12 cellular contexts compared by ENCODE assay signal in the genomic region with DNA sequence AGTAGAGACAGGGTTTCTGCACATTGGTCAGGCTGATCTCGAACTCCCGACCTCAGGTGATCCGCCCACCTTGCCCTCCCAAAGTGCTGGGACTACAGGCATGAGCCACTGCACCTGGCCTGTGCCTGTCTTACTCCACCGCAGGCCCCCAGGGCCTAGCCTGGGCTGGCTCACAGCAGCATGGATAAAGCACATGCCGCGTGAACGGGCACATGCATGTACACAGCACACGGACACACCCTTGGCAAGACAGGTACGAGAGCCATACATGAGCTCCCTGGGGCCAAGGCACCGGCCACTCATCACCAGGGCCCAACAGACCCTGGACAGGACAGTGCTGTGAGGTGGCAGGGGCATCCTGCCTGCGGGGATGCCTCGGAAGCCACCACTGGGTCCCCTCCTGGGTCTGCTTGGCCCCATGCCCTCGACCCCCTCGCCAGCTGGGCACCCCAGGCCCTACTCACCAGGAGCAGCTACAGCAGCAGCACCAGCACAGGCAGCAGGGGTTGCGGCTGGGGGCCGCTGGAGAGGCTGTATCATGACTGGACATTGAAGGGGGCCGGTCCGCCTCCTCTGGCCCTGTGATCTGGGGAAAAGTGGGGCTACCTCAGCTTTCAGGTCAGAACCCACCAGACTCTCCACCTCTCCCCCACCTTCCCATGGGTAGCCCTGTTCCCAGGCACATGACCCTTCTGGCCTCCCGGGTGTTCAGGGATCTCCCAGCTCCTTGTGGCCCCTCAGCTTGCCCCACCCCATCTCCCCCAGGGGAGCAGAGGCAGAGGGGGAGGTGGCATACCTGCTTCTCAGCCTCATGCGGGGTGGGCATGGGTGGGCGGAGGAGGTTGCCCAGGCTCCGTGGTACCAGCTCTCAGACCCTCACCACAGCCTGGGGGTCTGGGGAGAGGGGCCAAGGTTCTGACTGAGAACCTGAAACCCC. TPM values are rescaled to one million over a fixed set of nuclear protein-coding genes. Genes with fewer than 3 reads are reported as not detected.
DNase-seq lines count a peak whose midpoint lies in the region; ATAC-seq and TF ChIP-seq lines count a peak whose summit lies in the region.
"Had no signal": no experiment of that assay in that cellular context is flagged by ENCODE, and none has a peak within 500 bp of the region (broad histone marks: within the 10 kb centered on the region; RNA-seq: fewer than 3 reads in every experiment).

No MANE protein-coding gene starts in this region.

- no peaks in the 10 kb centered on the region for H3K9me2 ChIP-seq in MM.1S (replicated peaks; ENCODE audit: insufficient read depth, low read length)

- no peak overlapping the region for H3K9ac ChIP-seq in MM.1S (ENCODE audit: low read length)

- H3K4me1 Mint-ChIP-seq in activated CD4-positive, alpha-beta memory T cell treated with anti-CD3 and anti-CD28 coated beads, Interleukin-2, amount 10 ng/mL, durations not matched to agents 7 days and 5 days = peaks cover 49% of the 10 kb centered on the region
- peaks cover 31% of the 10 kb centered on the region for H3K4me1 Mint-ChIP-seq in memory B cell

- no peak overlapping the region for H3K4me2 ChIP-seq in MM.1S (ENCODE audit: low read depth, low read length)
- H3K4me2 ChIP-seq: PC-9 had no signal

- no peaks in the 10 kb centered on the region for H3K9me3 Mint-ChIP-seq in activated CD4-positive, alpha-beta memory T cell treated with anti-CD3 and anti-CD28 coated beads, Interleukin-2, amount 10 ng/mL, durations not matched to agents 7 days and 5 days
- no peaks in the 10 kb centered on the region for H3K9me3 Mint-ChIP-seq in memory B cell
- H3K9me3 Mint-ChIP-seq: endodermal cell had no signal

- TF ChIP-seq CTCF in upper lobe of right lung (IDR thresholded peaks at IDR 0.05) (no peak), MM.1S (IDR thresholded peaks at IDR 0.05; ENCODE audit: low read length) (no peak)

- H3K4me1 ChIP-seq in right cardiac atrium (ENCODE audit: control insufficient read depth, insufficient read depth, low read length) (no peaks in the 10 kb centered on the region), upper lobe of right lung (peaks cover 17% of the 10 kb centered on the region), MM.1S (ENCODE audit: low read length) (peaks cover 13% of the 10 kb centered on the region)

- H3F3A ChIP-seq in MM.1S (ENCODE audit: insufficient read depth, low read length) = peaks cover 26% of the 10 kb centered on the region

- H3K27ac ChIP-seq in right cardiac atrium (ENCODE audit: low read length) (no peak overlapping the region), upper lobe of right lung (peak overlapping the region; percentile 83), MM.1S (ENCODE audit: low read length) (no peak overlapping the region)
- H3K27ac ChIP-seq: PC-9 had no signal

- no peaks in the 10 kb centered on the region for H4K20me1 ChIP-seq in MM.1S (ENCODE audit: insufficient read depth, low read length)

- DNase-seq in right cardiac atrium (peak; percentile 14 to 57 (median 44)), Right ventricle myocardium superior (no peak), memory B cell (ENCODE audit: low spot score in 2 of 2) (no peak), upper lobe of right lung (no peak), MM.1S (no peak), NCI-H2081 (lab: John Stamatoyannopoulos, UW) (no peak)
- DNase-seq in activated CD4-positive, alpha-beta memory T cell treated with anti-CD3 and anti-CD28 coated beads, Interleukin-2, amount 10 ng/mL, durations not matched to agents 7 days and 5 days = no peak
- DNase-seq: endodermal cell, NCI-H2227 treated with DMSO at 0.1 percent for 48 hours, PC-9, T1000 had no signal

- POLR2A ChIA-PET in activated CD4-positive, alpha-beta memory T cell treated with anti-CD3 and anti-CD28 coated beads, Interleukin-2, amount 10 ng/mL, durations not matched to agents 7 days and 5 days (lab: Charles Lee) = interaction anchor here (1.0 to 5.9 kb wide), 3 partner anchors 11 to 503 kb away, joined by 3 to 74 read pairs (median 5); partner anchors contain the start of gene LIME1

- no peaks in the 10 kb centered on the region for H3K27me3 ChIP-seq in right cardiac atrium (ENCODE audit: control insufficient read depth, insufficient read depth)
- H3K27me3 ChIP-seq in upper lobe of right lung = no peaks in the 10 kb centered on the region
- H3K27me3 ChIP-seq in MM.1S (replicated peaks; ENCODE audit: insufficient read depth, low read length) = peaks cover 10% of the 10 kb centered on the region; the same call in 1 of the 2 replicates

- no peaks in the 10 kb centered on the region for H3K79me2 ChIP-seq in MM.1S (ENCODE audit: low read length)

- H3K36me3 ChIP-seq in upper lobe of right lung (peaks cover 15% of the 10 kb centered on the region), MM.1S (replicated peaks; ENCODE audit: insufficient read depth, low read length) (no peaks in the 10 kb centered on the region)

- H3K36me3 Mint-ChIP-seq in activated CD4-positive, alpha-beta memory T cell treated with anti-CD3 and anti-CD28 coated beads, Interleukin-2, amount 10 ng/mL, durations not matched to agents 7 days and 5 days (ENCODE audit: low read depth) = peaks cover 63% of the 10 kb centered on the region
- H3K36me3 Mint-ChIP-seq in memory B cell = peaks cover 11% of the 10 kb centered on the region

- WGBS in right cardiac atrium = 95% methylated on average over 20 of the region's 22 CpGs

- CTCF ChIA-PET in activated CD4-positive, alpha-beta memory T cell treated with anti-CD3 and anti-CD28 coated beads, Interleukin-2, amount 10 ng/mL, durations not matched to agents 7 days and 5 days (lab: Charles Lee) = interaction anchor here (1.0 to 1.1 kb wide), 2 partner anchors 7 to 44 kb away, joined by 3 read pairs; no protein-coding TSS in a partner anchor

- no peak for ATAC-seq in right cardiac atrium
- no peak for ATAC-seq in Right ventricle myocardium superior (ENCODE audit: poor library complexity)
- ATAC-seq in memory B cell (ENCODE audit: low read depth) = no peak
- ATAC-seq in upper lobe of right lung = no peak
- ATAC-seq in GM21515 (IDR thresholded peaks at IDR 0.05; ENCODE audit: unreplicated experiment) = no peak

- H3K4me3 Mint-ChIP-seq in activated CD4-positive, alpha-beta memory T cell treated with anti-CD3 and anti-CD28 coated beads, Interleukin-2, amount 10 ng/mL, durations not matched to agents 7 days and 5 days = peak overlapping the region; percentile 93
- peak overlapping the region; percentile 96 for H3K4me3 Mint-ChIP-seq in memory B cell
- H3K4me3 Mint-ChIP-seq: endodermal cell had no signal

- intact Hi-C loops in right cardiac atrium (cut with DNase I) (no loop called here), Right ventricle myocardium superior (cut with DNase I) (no loop called here), upper lobe of right lung (cut with DNase I) (no loop called here)

- no peak overlapping the region for H2AFZ ChIP-seq in MM.1S (ENCODE audit: low read length)
- H2AFZ ChIP-seq: PC-9 had no signal

- peak overlapping the region; percentile 92 for H3K27ac Mint-ChIP-seq in activated CD4-positive, alpha-beta memory T cell treated with anti-CD3 and anti-CD28 coated beads, Interleukin-2, amount 10 ng/mL, durations not matched to agents 7 days and 5 days
- H3K27ac Mint-ChIP-seq in memory B cell = no peak overlapping the region
- H3K27ac Mint-ChIP-seq: endodermal cell had no signal

- no peaks in the 10 kb centered on the region for H3K9me3 ChIP-seq in right cardiac atrium (ENCODE audit: control insufficient read depth, low read length)
- no peaks in the 10 kb centered on the region for H3K9me3 ChIP-seq in upper lobe of right lung
- H3K9me3 ChIP-seq in MM.1S (replicated peaks; ENCODE audit: insufficient read depth, low read length) = no peaks in the 10 kb centered on the region

- H3K4me3 ChIP-seq in right cardiac atrium (ENCODE audit: low read length) (no peak overlapping the region), upper lobe of right lung (peak overlapping the region; percentile 71), MM.1S (ENCODE audit: low read length) (no peak overlapping the region)
- H3K4me3 ChIP-seq: PC-9 had no signal

- H3K27me3 Mint-ChIP-seq in activated CD4-positive, alpha-beta memory T cell treated with anti-CD3 and anti-CD28 coated beads, Interleukin-2, amount 10 ng/mL, durations not matched to agents 7 days and 5 days = peaks cover 2% of the 10 kb centered on the region
- no peaks in the 10 kb centered on the region for H3K27me3 Mint-ChIP-seq in memory B cell

RNA-seq across cellular contexts. Expression of gene RGS19, which starts 3.0 kb away (rescaled TPM):
- total RNA-seq in right cardiac atrium (1 to 10 TPM; 6.3 to 9.1 (median 8.3) TPM), Right ventricle myocardium superior (6.7 TPM), upper lobe of right lung (40.8 TPM)
- 5.8 TPM for polyA plus RNA-seq in right cardiac atrium
- total RNA-seq in activated CD4-positive, alpha-beta memory T cell treated with anti-CD3 and anti-CD28 coated beads, Interleukin-2, amount 10 ng/mL, durations not matched to agents 7 days and 5 days = 100 to 1,000 TPM; 119 to 122 TPM

RNA-seq across cellular contexts. Expression of gene OPRL1, which starts 3.6 kb away (rescaled TPM):
- 1 to 10 TPM in 2 of 4 donors, under 1 TPM in 2; 0.50 to 1.3 (median 1.1) TPM for total RNA-seq in right cardiac atrium
- polyA plus RNA-seq in right cardiac atrium = 0.81 TPM
- 0.75 TPM for total RNA-seq in Right ventricle myocardium superior
- total RNA-seq in activated CD4-positive, alpha-beta memory T cell treated with anti-CD3 and anti-CD28 coated beads, Interleukin-2, amount 10 ng/mL, durations not matched to agents 7 days and 5 days = 1 to 10 TPM; 1.2 to 1.6 TPM
- 1.9 TPM for total RNA-seq in upper lobe of right lung

RNA-seq across cellular contexts. Expression of gene LKAAEAR1, which starts 7.9 kb away (rescaled TPM):
- under 1 TPM in 3 of 4 donors, not detected in 1; 0.29 to 0.65 (median 0.50) TPM for total RNA-seq in right cardiac atrium
- polyA plus RNA-seq in right cardiac atrium = 0.41 TPM
- not detected for total RNA-seq in Right ventricle myocardium superior
- under 1 TPM in 1 of 2 experiments, not detected in 1; 0.38 TPM for total RNA-seq in activated CD4-positive, alpha-beta memory T cell treated with anti-CD3 and anti-CD28 coated beads, Interleukin-2, amount 10 ng/mL, durations not matched to agents 7 days and 5 days
- not detected for total RNA-seq in upper lobe of right lung
- total RNA-seq: endodermal cell, PC-9 had no signal

RNA-seq across cellular contexts. Expression of gene TCEA2, which starts 13.3 kb away (rescaled TPM):
- 10 to 100 TPM; 46.3 to 52.0 (median 50.0) TPM for total RNA-seq in right cardiac atrium
- polyA plus RNA-seq in right cardiac atrium = 38.3 TPM
- total RNA-seq in Right ventricle myocardium superior = 34.6 TPM
- total RNA-seq in activated CD4-positive, alpha-beta memory T cell treated with anti-CD3 and anti-CD28 coated beads, Interleukin-2, amount 10 ng/mL, durations not matched to agents 7 days and 5 days = 10 to 100 TPM; 66.3 to 74.1 TPM
- 40.2 TPM for total RNA-seq in upper lobe of right lung

RNA-seq across cellular contexts. Expression of gene SOX18, which starts 26.9 kb away (rescaled TPM):
- total RNA-seq in right cardiac atrium (10 to 100 TPM; 28.7 to 42.1 (median 41.1) TPM), Right ventricle myocardium superior (34.3 TPM), upper lobe of right lung (135 TPM)
- 26.8 TPM for polyA plus RNA-seq in right cardiac atrium
- under 1 TPM; 0.25 TPM for total RNA-seq in activated CD4-positive, alpha-beta memory T cell treated with anti-CD3 and anti-CD28 coated beads, Interleukin-2, amount 10 ng/mL, durations not matched to agents 7 days and 5 days
- total RNA-seq: PC-9 had no signal

Comparison
In these comparisons a context has a peak if more than half of its experiments do, and no peak if none do; other contexts are left out.
1. DNase-seq: peak in right cardiac atrium (3 of 3); none in Right ventricle myocardium superior (single experiment), activated CD4-positive, alpha-beta memory T cell treated with anti-CD3 and anti-CD28 coated beads, Interleukin-2, amount 10 ng/mL, durations not matched to agents 7 days and 5 days (single experiment), memory B cell (0 of 2), upper lobe of right lung (single experiment), MM.1S (single experiment) and NCI-H2081 (0 of 2).